ENCODE assay signal across 20 cellular contexts in genomic region chr6:138909975-138910374, GRCh38.
"Had no signal": no experiment of that assay in that cellular context is flagged by ENCODE, and none has a peak within 500 bp of the region (broad histone marks: within the 10 kb centered on the region; RNA-seq: fewer than 3 reads in every experiment).

No MANE protein-coding gene starts in this region.

- H3K9me3 ChIP-seq: breast epithelium, Peyer's patch had no signal

- H3K4me1 ChIP-seq: breast epithelium, Peyer's patch had no signal

- H3K9me3 Mint-ChIP-seq: activated naive CD4-positive, alpha-beta T cell treated with anti-CD3 and anti-CD28 coated beads, Interleukin-2, amount 50 U/mL, for 24 hours; T-helper 1 cell treated with Interleukin-12 subunit alpha and Interleukin-12 subunit beta and Interleukin-4 antibody, amounts not matched to agents 30 μg/mL and 1 μg/mL, for 36 hours; WTC11 had no signal

- H3K4me3 ChIP-seq: breast epithelium, Peyer's patch had no signal

- H3K4me3 Mint-ChIP-seq: activated CD8-positive, alpha-beta T cell treated with anti-CD3 and anti-CD28 coated beads, Interleukin-2, amount 10 ng/mL, durations not matched to agents 7 days and 5 days; activated naive CD4-positive, alpha-beta T cell treated with anti-CD3 and anti-CD28 coated beads, Interleukin-2, amount 50 U/mL, for 24 hours; T-helper 1 cell treated with Interleukin-12 subunit alpha and Interleukin-12 subunit beta and Interleukin-4 antibody, amounts not matched to agents 30 μg/mL and 1 μg/mL, for 36 hours; WTC11 had no signal

- ATAC-seq: activated CD8-positive, alpha-beta T cell treated with anti-CD3 and anti-CD28 coated beads, Interleukin-2, amount 10 ng/mL, durations not matched to agents 7 days and 5 days; WTC11 had no signal

- DNase-seq: activated CD4-positive, alpha-beta T cell treated with anti-CD3 and anti-CD28 coated beads for 48 hours; activated CD4-positive, alpha-beta T cell treated with anti-CD3 and anti-CD28 coated beads, Interleukin-2, amount 50 U/mL, for 4 hours; activated CD4-positive, CD25-positive, alpha-beta regulatory T cell treated with anti-CD3 and anti-CD28 coated beads, Interleukin-2, amount 50 U/mL, for 72 hours; activated CD8-positive, alpha-beta memory T cell treated with anti-CD3 and anti-CD28 coated beads, Interleukin-2, amount 50 U/mL, for 48 hours; activated CD8-positive, alpha-beta T cell treated with anti-CD3 and anti-CD28 coated beads, Interleukin-2, amount 10 ng/mL, durations not matched to agents 7 days and 5 days; activated T-cell treated with anti-CD3 and anti-CD28 coated beads, Interleukin-2, amount 50 U/mL, for 1 hour; aorta; central memory CD4-positive, alpha-beta T cell; NCI-H1092 treated with DMSO at 0.1 percent for 48 hours; NCI-H1417 treated with DMSO at 0.1 percent for 48 hours; NCI-H1694 treated with DMSO at 0.1 percent for 48 hours; NCI-H2029 treated with DMSO at 0.1 percent for 48 hours; NCI-H510A treated with DMSO at 0.1 percent for 48 hours; Peyer's patch; SHP77 treated with DMSO at 0.1 percent for 48 hours had no signal

- H3K27ac ChIP-seq: breast epithelium, Peyer's patch, RWPE1 had no signal

- H3K27me3 ChIP-seq: breast epithelium, Peyer's patch had no signal

- H3K27me3 Mint-ChIP-seq: activated naive CD4-positive, alpha-beta T cell treated with anti-CD3 and anti-CD28 coated beads, Interleukin-2, amount 50 U/mL, for 24 hours had no signal

- H3K27ac Mint-ChIP-seq: activated CD8-positive, alpha-beta T cell treated with anti-CD3 and anti-CD28 coated beads, Interleukin-2, amount 10 ng/mL, durations not matched to agents 7 days and 5 days; activated naive CD4-positive, alpha-beta T cell treated with anti-CD3 and anti-CD28 coated beads, Interleukin-2, amount 50 U/mL, for 24 hours; T-helper 1 cell treated with Interleukin-12 subunit alpha and Interleukin-12 subunit beta and Interleukin-4 antibody, amounts not matched to agents 30 μg/mL and 1 μg/mL, for 36 hours; WTC11 had no signal

- H3K4me1 Mint-ChIP-seq: activated naive CD4-positive, alpha-beta T cell treated with anti-CD3 and anti-CD28 coated beads, Interleukin-2, amount 50 U/mL, for 24 hours; WTC11 had no signal
